27 cellular contexts compared by ENCODE assay signal in the genomic region with DNA sequence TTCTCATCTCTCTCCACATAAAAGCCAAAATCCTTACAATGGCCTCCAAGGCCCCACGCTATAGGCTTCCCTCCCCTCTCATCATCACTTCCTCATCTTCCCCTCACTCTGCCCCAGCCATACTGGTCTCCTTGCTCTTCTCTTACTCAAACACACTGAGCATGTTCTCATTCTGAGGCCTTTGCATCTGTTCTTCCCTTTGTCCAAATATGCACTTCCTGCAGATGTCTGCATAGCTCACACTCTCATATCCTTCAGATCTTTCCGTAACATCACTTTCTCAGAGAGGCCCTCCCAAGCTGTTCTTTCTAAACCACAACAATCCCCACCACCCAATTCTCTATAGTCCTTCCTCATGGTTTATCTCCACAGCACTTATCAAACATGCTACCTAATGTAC.
DNase-seq lines count a peak whose midpoint lies in the region; ATAC-seq and TF ChIP-seq lines count a peak whose summit lies in the region.
"Had no signal": no experiment of that assay in that cellular context is flagged by ENCODE, and none has a peak within 500 bp of the region (broad histone marks: within the 10 kb centered on the region; RNA-seq: fewer than 3 reads in every experiment).

No MANE protein-coding gene starts in this region.

- H3K9ac ChIP-seq in Loucy (ENCODE audit: low read depth, low read length, poor library complexity, severe bottlenecking) = no peak overlapping the region

- 11% methylated on average over 2 of the region's 2 CpGs for WGBS in thymus

- intact Hi-C loops in activated naive CD4-positive, alpha-beta T cell treated with anti-CD3 and anti-CD28 coated beads for 36 hours (cut with micrococcal nuclease) = loop anchor here (5.0 kb wide), 1 partner anchor 154 kb away; no protein-coding TSS in a partner anchor

- no peaks in the 10 kb centered on the region for H3K79me2 ChIP-seq in Loucy (ENCODE audit: insufficient read depth, low read length)

- no peaks in the 10 kb centered on the region for H3K27me3 ChIP-seq in Loucy (ENCODE audit: insufficient read depth, low read length, poor library complexity, severe bottlenecking)
- no peaks in the 10 kb centered on the region for H3K27me3 ChIP-seq in thymus (ENCODE audit: control insufficient read depth, insufficient read depth)
- H3K27me3 ChIP-seq: brain microvascular endothelial cell, left lung, tibial artery had no signal

- no peak for TF ChIP-seq CTCF in Loucy (conservative IDR thresholded peaks at IDR 0.05; ENCODE audit: low read length)

- H3K4me2 ChIP-seq in Loucy (ENCODE audit: low read depth, low read length, poor library complexity, severe bottlenecking) = no peak overlapping the region

- no peaks in the 10 kb centered on the region for H3K36me3 ChIP-seq in Loucy (ENCODE audit: insufficient read depth, low read length)
- H3K36me3 ChIP-seq in thymus (ENCODE audit: control insufficient read depth, insufficient read depth) = no peaks in the 10 kb centered on the region
- H3K36me3 ChIP-seq: brain microvascular endothelial cell, HAP-1, left lung, prostate gland, tibial artery, WERI-Rb-1 had no signal

- no peaks in the 10 kb centered on the region for H4K20me1 ChIP-seq in Loucy (ENCODE audit: insufficient read depth, low read length, poor library complexity, severe bottlenecking)

- no peak overlapping the region for H3K4me3 Mint-ChIP-seq in activated naive CD4-positive, alpha-beta T cell treated with anti-CD3 and anti-CD28 coated beads for 36 hours
- H3K4me3 Mint-ChIP-seq in activated naive CD8-positive, alpha-beta T cell treated with anti-CD3 and anti-CD28 coated beads, Interleukin-2, amount 50 U/mL, for 24 hours = no peak overlapping the region
- H3K4me3 Mint-ChIP-seq: stimulated activated naive CD8-positive, alpha-beta T cell treated with anti-CD3 and anti-CD28 coated beads, Interleukin-15, Interleukin-2, amounts not matched to agents 100 ng/mL and 50 ng/mL, for 24 hours had no signal

- DNase-seq in activated naive CD4-positive, alpha-beta T cell treated with anti-CD3 and anti-CD28 coated beads for 36 hours = peak; percentile 15
- no peak for DNase-seq in activated naive CD4-positive, alpha-beta T cell (lab: John Stamatoyannopoulos, UW)
- no peak for DNase-seq in activated naive CD8-positive, alpha-beta T cell treated with anti-CD3 and anti-CD28 coated beads, Interleukin-2, amount 50 U/mL, for 24 hours
- DNase-seq in activated CD8-positive, alpha-beta memory T cell treated with anti-CD3 and anti-CD28 coated beads, Interleukin-2, amount 50 U/mL, for 48 hours = no peak
- no peak for DNase-seq in iPS-NIHi7 (ENCODE audit: extremely low spot score)
- DNase-seq: activated CD4-positive, alpha-beta T cell treated with anti-CD3 and anti-CD28 coated beads, Interleukin-2, amount 50 U/mL, for 1 hour; activated effector memory CD4-positive, alpha-beta T cell treated with anti-CD3 and anti-CD28 coated beads, Interleukin-2, amount 50 U/mL, for 16 hours; amniotic stem cell; brain microvascular endothelial cell; COR-L47; left lung; mesendoderm; NCI-H1105 treated with DMSO at 0.1 percent for 48 hours; NCI-H2029; NCI-H226; NCI-H748 treated with DMSO at 0.1 percent for 48 hours; tibial artery; WERI-Rb-1 had no signal

- H3F3A ChIP-seq in Loucy (ENCODE audit: low read depth) = no peaks in the 10 kb centered on the region

- H3K9me3 ChIP-seq in Loucy (ENCODE audit: insufficient read depth, low read depth, low read length) = no peaks in the 10 kb centered on the region
- no peaks in the 10 kb centered on the region for H3K9me3 ChIP-seq in thymus (ENCODE audit: control insufficient read depth)
- H3K9me3 ChIP-seq: HAP-1, left lung, prostate gland, tibial artery had no signal

- 0 out of 2 replicates have a peak overlapping the region, but pooled peaks have one; percentile 32 for H2AFZ ChIP-seq in Loucy (ENCODE audit: low read length)

- H3K27ac Mint-ChIP-seq in activated naive CD4-positive, alpha-beta T cell treated with anti-CD3 and anti-CD28 coated beads for 36 hours = no peak overlapping the region
- no peak overlapping the region for H3K27ac Mint-ChIP-seq in activated naive CD8-positive, alpha-beta T cell treated with anti-CD3 and anti-CD28 coated beads, Interleukin-2, amount 50 U/mL, for 24 hours
- H3K27ac Mint-ChIP-seq: stimulated activated naive CD8-positive, alpha-beta T cell treated with anti-CD3 and anti-CD28 coated beads, Interleukin-15, Interleukin-2, amounts not matched to agents 100 ng/mL and 50 ng/mL, for 24 hours had no signal

- peaks cover 9% of the 10 kb centered on the region for H3K4me1 Mint-ChIP-seq in activated naive CD4-positive, alpha-beta T cell treated with anti-CD3 and anti-CD28 coated beads for 36 hours (ENCODE audit: low read depth)
- H3K4me1 Mint-ChIP-seq in activated naive CD8-positive, alpha-beta T cell treated with anti-CD3 and anti-CD28 coated beads, Interleukin-2, amount 50 U/mL, for 24 hours = no peaks in the 10 kb centered on the region

- H3K9me3 Mint-ChIP-seq in activated naive CD4-positive, alpha-beta T cell treated with anti-CD3 and anti-CD28 coated beads for 36 hours = no peaks in the 10 kb centered on the region
- no peaks in the 10 kb centered on the region for H3K9me3 Mint-ChIP-seq in activated naive CD8-positive, alpha-beta T cell treated with anti-CD3 and anti-CD28 coated beads, Interleukin-2, amount 50 U/mL, for 24 hours
- H3K9me3 Mint-ChIP-seq: stimulated activated naive CD8-positive, alpha-beta T cell treated with anti-CD3 and anti-CD28 coated beads, Interleukin-15, Interleukin-2, amounts not matched to agents 100 ng/mL and 50 ng/mL, for 24 hours had no signal

- CTCF ChIA-PET in activated naive CD4-positive, alpha-beta T cell treated with anti-CD3 and anti-CD28 coated beads for 36 hours (lab: Charles Lee) = no interaction called here

- H3K4me1 ChIP-seq in Loucy (ENCODE audit: insufficient read depth, low read length, poor library complexity, severe bottlenecking) (no peaks in the 10 kb centered on the region), thymus (ENCODE audit: control insufficient read depth, insufficient read depth, low read length) (peaks cover 18% of the 10 kb centered on the region)
- H3K4me1 ChIP-seq: HAP-1, left lung, prostate gland, tibial artery had no signal

- no peaks in the 10 kb centered on the region for H3K27me3 Mint-ChIP-seq in activated naive CD4-positive, alpha-beta T cell treated with anti-CD3 and anti-CD28 coated beads for 36 hours (ENCODE audit: low read depth)
- H3K27me3 Mint-ChIP-seq in activated naive CD8-positive, alpha-beta T cell treated with anti-CD3 and anti-CD28 coated beads, Interleukin-2, amount 50 U/mL, for 24 hours = no peaks in the 10 kb centered on the region

- H3K4me3 ChIP-seq in Loucy (ENCODE audit: low read length, poor library complexity, severe bottlenecking) (no peak overlapping the region), thymus (ENCODE audit: low read length) (no peak overlapping the region)
- H3K4me3 ChIP-seq: GM12878, HAP-1, left lung, prostate gland, SK-N-MC, tibial artery had no signal

- H3K36me3 Mint-ChIP-seq in activated naive CD4-positive, alpha-beta T cell treated with anti-CD3 and anti-CD28 coated beads for 36 hours (ENCODE audit: low read depth) = no peaks in the 10 kb centered on the region
- H3K36me3 Mint-ChIP-seq in activated naive CD8-positive, alpha-beta T cell treated with anti-CD3 and anti-CD28 coated beads, Interleukin-2, amount 50 U/mL, for 24 hours (ENCODE audit: low read depth) = no peaks in the 10 kb centered on the region

- H3K9me2 ChIP-seq in Loucy (replicated peaks; ENCODE audit: low read depth, low read length) = no peaks in the 10 kb centered on the region

- peak; percentile 83 for ATAC-seq in activated naive CD8-positive, alpha-beta T cell treated with anti-CD3 and anti-CD28 coated beads, Interleukin-2, amount 50 U/mL, for 24 hours
- ATAC-seq: GM12878, left lung, sciatic nerve had no signal

- H3K27ac ChIP-seq in thymus (ENCODE audit: low read depth) = peak overlapping the region; percentile 53
- H3K27ac ChIP-seq: brain microvascular endothelial cell, left lung, prostate gland, RWPE1, SK-N-MC, tibial artery, WERI-Rb-1 had no signal
